Comparison of ENCODE assay signal across 8 cellular contexts in genomic region chr14:65229431-65230286, GRCh38.
DNase-seq lines count a peak whose midpoint lies in the region; ATAC-seq and TF ChIP-seq lines count a peak whose summit lies in the region.

No MANE protein-coding gene starts in this region.

- H3K9me3 ChIP-seq in HAP-1 (no peaks in the 10 kb centered on the region), skeletal muscle satellite cell (replicated peaks; ENCODE audit: low read length) (no peaks in the 10 kb centered on the region)

- no peaks in the 10 kb centered on the region for H3K27me3 ChIP-seq in HAP-1 (ENCODE audit: low read depth)
- H3K27me3 ChIP-seq in brain microvascular endothelial cell (replicated peaks): no peaks in the 10 kb centered on the region
- H3K27me3 ChIP-seq in skeletal muscle satellite cell (ENCODE audit: control insufficient read depth, insufficient read depth, low read length): no peaks in the 10 kb centered on the region

- peak overlapping the region; percentile 87 to 95 (median 93) for H3K4me3 Mint-ChIP-seq in immature natural killer cell

- H3K9ac ChIP-seq in skeletal muscle satellite cell (ENCODE audit: low read depth, low read length): peak overlapping the region; percentile 77

- no peaks in the 10 kb centered on the region for H3K9me3 Mint-ChIP-seq in immature natural killer cell

- no peaks in the 10 kb centered on the region for H3K36me3 ChIP-seq in HAP-1 (replicated peaks)
- H3K36me3 ChIP-seq in brain microvascular endothelial cell (replicated peaks): no peaks in the 10 kb centered on the region
- no peaks in the 10 kb centered on the region for H3K36me3 ChIP-seq in skeletal muscle satellite cell (ENCODE audit: insufficient read depth, low read length)

- peak; percentile 80 for ATAC-seq in SK-N-SH treated with all-trans-retinoic acid at 6 μM for 48 hours
- no peak for ATAC-seq in GM19023 (IDR thresholded peaks at IDR 0.05; ENCODE audit: unreplicated experiment)
- ATAC-seq in GM18907 (IDR thresholded peaks at IDR 0.05; ENCODE audit: unreplicated experiment): no peak

- peak overlapping the region; percentile 78 for H3K4me2 ChIP-seq in skeletal muscle satellite cell (ENCODE audit: low read length)

- no peak for TF ChIP-seq CTCF in AG09309 (IDR thresholded peaks at IDR 0.05; ENCODE audit: control insufficient read depth, insufficient read depth, low read depth, low read length, missing control alignments)
- TF ChIP-seq CTCF in brain microvascular endothelial cell (IDR thresholded peaks at IDR 0.05; ENCODE audit: low read depth, low read length, missing control alignments): no peak

- H3K27ac ChIP-seq in brain microvascular endothelial cell: peak overlapping the region; percentile 78

- H3K4me1 Mint-ChIP-seq in immature natural killer cell: peaks cover 18 to 33% of the 10 kb centered on the region in 2 donors

- DNase-seq in AG09309 (ENCODE audit: low read depth) (no peak), HAP-1 (ENCODE audit: low spot score in 2 of 2) (peak; percentile 91 to 92), brain microvascular endothelial cell (no peak), immature natural killer cell (peak; percentile 33 to 39 (median 37))

- peaks cover 0 to 4% (median 0%) of the 10 kb centered on the region in 3 donors for H3K36me3 Mint-ChIP-seq in immature natural killer cell

- H3K27me3 Mint-ChIP-seq in immature natural killer cell (ENCODE audit: low read depth in 3 of 3): peaks cover 0 to 4% (median 0%) of the 10 kb centered on the region in 3 donors

- H3K27ac Mint-ChIP-seq in immature natural killer cell: peak overlapping the region; percentile 91 to 96 (median 93)

- in situ Hi-C loops in HAP-1 (cut with MboI; ENCODE audit: low sequenced_read_pairs): loop anchor here (10.0 kb wide), 1 partner anchor 175 kb away; no protein-coding TSS in a partner anchor
- in situ Hi-C loops in brain microvascular endothelial cell (cut with HindIII; ENCODE audit: low pct_ligation_motif_present, low sequenced_read_pairs): no loop called here

- H3K4me3 ChIP-seq in AG09309 (ENCODE audit: control insufficient read depth, low read depth, low read length) (peak overlapping the region; percentile 16), HAP-1 (peak overlapping the region; percentile 5), brain microvascular endothelial cell (ENCODE audit: low read depth, low read length) (peak overlapping the region; percentile 33), skeletal muscle satellite cell (ENCODE audit: low read length) (peak overlapping the region; percentile 51)

- H3K4me1 ChIP-seq in HAP-1 (peaks cover 68% of the 10 kb centered on the region), skeletal muscle satellite cell (ENCODE audit: control insufficient read depth, insufficient read depth, low read length) (peaks cover 23% of the 10 kb centered on the region)

TF ChIP-seq in SK-N-SH treated with all-trans-retinoic acid at 6 μM for 48 hours, 23 proteins besides CTCF, POLR2A, EP300 and RAD21:
- TF ChIP-seq CSDC2 (CRISPR knock-in tag; IDR thresholded peaks at IDR 0.05) (peak; percentile 16; the same call in 1 of the 2 replicates), POU6F1 (CRISPR knock-in tag; IDR thresholded peaks at IDR 0.05; ENCODE audit: borderline replicate concordance, low read depth) (no peak), ZFP3 (CRISPR knock-in tag; IDR thresholded peaks at IDR 0.05) (no peak), ISL1 (CRISPR knock-in tag; IDR thresholded peaks at IDR 0.05) (peak; percentile 58), CSRNP3 (CRISPR knock-in tag; IDR thresholded peaks at IDR 0.05) (no peak), ZNF565 (CRISPR knock-in tag; conservative IDR thresholded peaks at IDR 0.05; ENCODE audit: low read depth) (no peak), RARB (CRISPR knock-in tag; IDR thresholded peaks at IDR 0.05) (no peak), TSHZ2 (CRISPR knock-in tag; IDR thresholded peaks at IDR 0.05) (no peak), SNAI2 (CRISPR knock-in tag; IDR thresholded peaks at IDR 0.05) (peak; percentile 35; the same call in 1 of the 2 replicates)

Comparison
In these comparisons a context has a peak if more than half of its experiments do, and no peak if none do; other contexts are left out.
1. DNase-seq: peak in HAP-1 (2 of 2) and immature natural killer cell (3 of 3); none in AG09309 (single experiment) and brain microvascular endothelial cell (single experiment).
2. Peak in every context shown above with its lines, with median percentiles within 50 percentile points of each other: H3K4me3 ChIP-seq.